ENCODE assay signal across 9 cellular contexts in genomic region chr16:85245307-85246172, GRCh38.
DNase-seq lines count a peak whose midpoint lies in the region; ATAC-seq, FAIRE-seq and TF ChIP-seq lines count a peak whose summit lies in the region.
"Had no signal": no experiment of that assay in that cellular context is flagged by ENCODE, and none has a peak within 500 bp of the region (broad histone marks: within the 10 kb centered on the region; RNA-seq: fewer than 3 reads in every experiment).

No MANE protein-coding gene starts in this region.

- no peak for TF ChIP-seq EP300 in HepG2 (IDR thresholded peaks at IDR 0.05; ENCODE audit: low read depth in 2 of 2, low read length in 2 of 2)
- TF ChIP-seq EP300 in HepG2 (CRISPR knock-in tag; IDR thresholded peaks at IDR 0.05; ENCODE audit: borderline replicate concordance), result no peak

- in situ Hi-C loops in HepG2 (cut with HindIII; ENCODE audit: extremely low pct_ligation_motif_present, low pct_unique_long_range_greater_than_20kb), result no loop called here

- no peaks in the 10 kb centered on the region for H3K79me2 ChIP-seq in HepG2 (ENCODE audit: insufficient read depth, low read length)

- peak; percentile 66 for DNase-seq in NCI-H1436 (lab: John Stamatoyannopoulos, UW)
- DNase-seq in NCI-H1436 treated with DMSO at 0.1 percent for 48 hours (lab: John Stamatoyannopoulos, UW), result no peak
- DNase-seq in NCI-H146 (lab: John Stamatoyannopoulos, UW), result peak; percentile 84
- DNase-seq in activated CD4-positive, CD25-positive, alpha-beta regulatory T cell treated with anti-CD3 and anti-CD28 coated beads, Interleukin-2, amount 50 U/mL, for 16 hours (ENCODE audit: low read depth, low spot score), result peak; percentile 10
- DNase-seq in cerebellum (ENCODE audit: low spot score), result peak; percentile 77
- peak; percentile 51 for DNase-seq in HepG2 (ENCODE audit: low spot score)
- DNase-seq in stimulated activated CD8-positive, alpha-beta memory T cell treated with anti-CD3 and anti-CD28 coated beads, Interleukin-15, amount 100 ng/mL, for 48 hours (ENCODE audit: low read depth in 2 of 2), result peak; percentile 18 to 21
- no peak for DNase-seq in putamen (ENCODE audit: low spot score)

- CTCF ChIA-PET in HepG2 (lab: Yijun Ruan, JAX; ENCODE audit: low intra/inter-chr PET ratio, low total read pairs), result interaction anchor here (1.3 kb wide), 1 partner anchor 74 kb away, joined by 4 read pairs; no protein-coding TSS in a partner anchor

- no peak overlapping the region for H3K27ac ChIP-seq in HepG2 (ENCODE audit: extremely low read length, insufficient read depth, low read length)

- TF ChIP-seq CTCF in HepG2 (CRISPR knock-in tag; IDR thresholded peaks at IDR 0.05), result peak; percentile 89

- H3K27me3 ChIP-seq in HepG2 (ENCODE audit: control insufficient read depth in 1 of 2, insufficient read depth in 2 of 2, low read length in 2 of 2), result no peaks in the 10 kb centered on the region; a peak in 1 of 5 replicates

- peak; percentile 69 for ATAC-seq in HepG2

- no peak for TF ChIP-seq POLR2A in HepG2 (IDR thresholded peaks at IDR 0.05; ENCODE audit: insufficient read depth in 1 of 2, low read depth in 2 of 2, low read length in 2 of 2)

- H3K9ac ChIP-seq in HepG2 (ENCODE audit: insufficient read depth, low read depth, low read length), result no peak overlapping the region

- no peaks in the 10 kb centered on the region for H3K9me3 ChIP-seq in HepG2 (ENCODE audit: low read length)

- peaks cover under 1% of the 10 kb centered on the region; the same call in 1 of the 2 replicates for H4K20me1 ChIP-seq in HepG2 (ENCODE audit: insufficient read depth, low read length)

- peaks cover 12% of the 10 kb centered on the region for H3K4me1 ChIP-seq in HepG2 (ENCODE audit: insufficient read depth, low read length)

- no peak overlapping the region for H3K4me3 ChIP-seq in HepG2 (replicated peaks in 1 of 3; ENCODE audit: insufficient read depth in 1 of 3, low read depth in 2 of 3, low read length in 3 of 3)

- peak; percentile 95 for FAIRE-seq in HepG2 (lab: Jason Lieb, UNC)
- FAIRE-seq: A204.1 had no signal

- intact Hi-C loops in HepG2 (cut with micrococcal nuclease; ENCODE audit: unreplicated experiment), result loop anchor here (2.0 kb wide), 1 partner anchor 131 kb away; no protein-coding TSS in a partner anchor

- no peaks in the 10 kb centered on the region for H3K36me3 ChIP-seq in HepG2 (replicated peaks in 1 of 2; ENCODE audit: control insufficient read depth in 1 of 2, insufficient read depth in 2 of 2, low read length in 2 of 2)

- BruUV-seq in HepG2 (replicated peaks; lab: Mats Ljungman, UMichigan), result no TSS peak

- POLR2A ChIA-PET in HepG2 (lab: Yijun Ruan, JAX), result no interaction called here

- WGBS in HepG2 (ENCODE audit: low lambda C conversion rate), result 23% methylated on average over 22 of the region's 24 CpGs

- TF ChIP-seq RAD21 in HepG2 (CRISPR knock-in tag; IDR thresholded peaks at IDR 0.05), result peak; percentile 71

- H3K4me2 ChIP-seq in HepG2 (ENCODE audit: low read depth, low read length), result no peak overlapping the region

- no peak overlapping the region for H2AFZ ChIP-seq in HepG2 (ENCODE audit: low read length)

TF ChIP-seq in HepG2, 621 proteins besides CTCF, POLR2A, EP300 and RAD21 (continues in another document):
- no peak for TF ChIP-seq SPEN (CRISPR knock-in tag; IDR thresholded peaks at IDR 0.05; ENCODE audit: low read depth)
- no peak for TF ChIP-seq ZNF121 (CRISPR knock-in tag; IDR thresholded peaks at IDR 0.05)
- no peak for TF ChIP-seq LCORL (IDR thresholded peaks at IDR 0.05)
- no peak for TF ChIP-seq LCORL (CRISPR knock-in tag; IDR thresholded peaks at IDR 0.05)
- TF ChIP-seq PTBP1 (IDR thresholded peaks at IDR 0.05; ENCODE audit: low read depth, low read length, poor library complexity, severe bottlenecking), result no peak
- TF ChIP-seq HOXD1 (CRISPR knock-in tag; IDR thresholded peaks at IDR 0.05), result no peak
- no peak for TF ChIP-seq IRF2 (CRISPR knock-in tag; IDR thresholded peaks at IDR 0.05)
- TF ChIP-seq SYNCRIP (IDR thresholded peaks at IDR 0.05; ENCODE audit: insufficient read depth, low read depth, low read length), result no peak
- TF ChIP-seq TOE1 (CRISPR knock-in tag; IDR thresholded peaks at IDR 0.05), result no peak
- TF ChIP-seq ZNF773 (CRISPR knock-in tag; IDR thresholded peaks at IDR 0.05; ENCODE audit: borderline replicate concordance), result no peak
- TF ChIP-seq DNMT3B (CRISPR knock-in tag; conservative IDR thresholded peaks at IDR 0.05), result no peak
- TF ChIP-seq ZNF256 (CRISPR knock-in tag; conservative IDR thresholded peaks at IDR 0.05), result no peak
- TF ChIP-seq MAX (IDR thresholded peaks at IDR 0.05), result peak; percentile 14; the same call in 1 of the 2 replicates
- no peak for TF ChIP-seq GMEB2 (CRISPR knock-in tag; IDR thresholded peaks at IDR 0.05; ENCODE audit: low read depth)
- TF ChIP-seq KLF11 (CRISPR knock-in tag; IDR thresholded peaks at IDR 0.05), result no peak
- TF ChIP-seq ZNF577 (CRISPR knock-in tag; IDR thresholded peaks at IDR 0.05; ENCODE audit: borderline replicate concordance, low read depth), result no peak
- TF ChIP-seq GATAD2A (CRISPR knock-in tag; IDR thresholded peaks at IDR 0.05), result 0 out of 2 replicates have a peak, but pooled peaks have one; percentile 33
- TF ChIP-seq POLR2AphosphoS5 (IDR thresholded peaks at IDR 0.05; ENCODE audit: low read depth, low read length), result no peak
- no peak for TF ChIP-seq ZNF883 (CRISPR knock-in tag; IDR thresholded peaks at IDR 0.05; ENCODE audit: not compliant biosample characterization)
- TF ChIP-seq ZNF431 (CRISPR knock-in tag; IDR thresholded peaks at IDR 0.05; ENCODE audit: borderline replicate concordance, low read depth), result no peak
- no peak for TF ChIP-seq ONECUT2 (CRISPR knock-in tag; IDR thresholded peaks at IDR 0.05)
- TF ChIP-seq MAFF (IDR thresholded peaks at IDR 0.05; ENCODE audit: low read depth, low read length), result no peak
- no peak for TF ChIP-seq PCBP1 (IDR thresholded peaks at IDR 0.05; ENCODE audit: borderline replicate concordance, low read depth, low read length)
- no peak for TF ChIP-seq NFATC3 (CRISPR knock-in tag; IDR thresholded peaks at IDR 0.05)
- TF ChIP-seq ZNF710 (CRISPR knock-in tag; IDR thresholded peaks at IDR 0.05; ENCODE audit: borderline replicate concordance), result no peak
- no peak for TF ChIP-seq ZBTB42 (CRISPR knock-in tag; IDR thresholded peaks at IDR 0.05)
- no peak for TF ChIP-seq HNF4G (IDR thresholded peaks at IDR 0.05; ENCODE audit: borderline replicate concordance, low read depth, low read length)
- TF ChIP-seq HNF4G (CRISPR knock-in tag; IDR thresholded peaks at IDR 0.05; ENCODE audit: borderline replicate concordance, low read depth), result peak; percentile 24; the same call in 1 of the 2 replicates
- no peak for TF ChIP-seq ZNF644 (CRISPR knock-in tag; IDR thresholded peaks at IDR 0.05; ENCODE audit: low read depth)
- TF ChIP-seq, protein P1, sequence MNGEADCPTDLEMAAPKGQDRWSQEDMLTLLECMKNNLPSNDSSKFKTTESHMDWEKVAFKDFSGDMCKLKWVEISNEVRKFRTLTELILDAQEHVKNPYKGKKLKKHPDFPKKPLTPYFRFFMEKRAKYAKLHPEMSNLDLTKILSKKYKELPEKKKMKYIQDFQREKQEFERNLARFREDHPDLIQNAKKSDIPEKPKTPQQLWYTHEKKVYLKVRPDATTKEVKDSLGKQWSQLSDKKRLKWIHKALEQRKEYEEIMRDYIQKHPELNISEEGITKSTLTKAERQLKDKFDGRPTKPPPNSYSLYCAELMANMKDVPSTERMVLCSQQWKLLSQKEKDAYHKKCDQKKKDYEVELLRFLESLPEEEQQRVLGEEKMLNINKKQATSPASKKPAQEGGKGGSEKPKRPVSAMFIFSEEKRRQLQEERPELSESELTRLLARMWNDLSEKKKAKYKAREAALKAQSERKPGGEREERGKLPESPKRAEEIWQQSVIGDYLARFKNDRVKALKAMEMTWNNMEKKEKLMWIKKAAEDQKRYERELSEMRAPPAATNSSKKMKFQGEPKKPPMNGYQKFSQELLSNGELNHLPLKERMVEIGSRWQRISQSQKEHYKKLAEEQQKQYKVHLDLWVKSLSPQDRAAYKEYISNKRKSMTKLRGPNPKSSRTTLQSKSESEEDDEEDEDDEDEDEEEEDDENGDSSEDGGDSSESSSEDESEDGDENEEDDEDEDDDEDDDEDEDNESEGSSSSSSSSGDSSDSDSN (CRISPR knock-in tag; IDR thresholded peaks at IDR 0.05), result peak; percentile 32; the same call in 1 of the 2 replicates

Comparison
In these comparisons a context has a peak if more than half of its experiments do, and no peak if none do; other contexts are left out.
1. DNase-seq: peak in NCI-H1436 (single experiment), NCI-H146 (single experiment), activated CD4-positive, CD25-positive, alpha-beta regulatory T cell treated with anti-CD3 and anti-CD28 coated beads, Interleukin-2, amount 50 U/mL, for 16 hours (single experiment), cerebellum (single experiment), HepG2 (single experiment) and stimulated activated CD8-positive, alpha-beta memory T cell treated with anti-CD3 and anti-CD28 coated beads, Interleukin-15, amount 100 ng/mL, for 48 hours (2 of 2); none in NCI-H1436 treated with DMSO at 0.1 percent for 48 hours (single experiment) and putamen (single experiment).